In the genomic region with DNA sequence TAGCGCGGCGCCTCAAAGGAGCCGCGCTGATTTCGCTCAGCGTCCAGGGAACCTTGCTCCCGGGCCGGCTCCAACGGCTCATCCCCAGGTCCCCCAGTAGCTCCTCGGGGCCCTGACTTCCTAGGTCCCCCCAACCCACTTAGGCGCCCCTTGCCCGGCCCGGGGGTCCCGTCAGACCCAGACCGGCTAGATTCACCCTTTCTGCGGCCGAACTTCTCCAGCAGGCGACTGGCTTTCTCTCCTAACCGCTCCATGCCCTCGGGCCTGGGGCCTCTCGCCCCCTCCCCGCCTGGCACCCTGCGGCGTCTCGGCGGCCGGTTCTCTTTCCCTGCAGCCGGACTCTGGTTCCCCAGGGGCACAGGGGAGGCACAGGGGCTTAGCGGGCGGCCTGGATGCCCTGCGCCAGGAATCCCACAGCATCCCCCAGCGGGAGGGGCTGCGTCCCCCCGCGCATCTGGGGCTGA, we compare ENCODE assay signal across 8 cellular contexts. TPM values are rescaled to one million over a fixed set of nuclear protein-coding genes. Genes with fewer than 3 reads are reported as not detected.
DNase-seq lines count a peak whose midpoint lies in the region; ATAC-seq and TF ChIP-seq lines count a peak whose summit lies in the region.

No MANE protein-coding gene starts in this region.

- H3K9me2 ChIP-seq in hepatocyte (replicated peaks; ENCODE audit: insufficient read depth) (no peaks in the 10 kb centered on the region), OCI-LY7 (ENCODE audit: insufficient read depth, low read length) (no peaks in the 10 kb centered on the region)

- POLR2A ChIA-PET in OCI-LY7 (lab: Charles Lee) = no interaction called here

- no peaks in the 10 kb centered on the region for H4K20me1 ChIP-seq in hepatocyte (ENCODE audit: insufficient read depth, poor library complexity, severe bottlenecking)
- H4K20me1 ChIP-seq in OCI-LY7 (ENCODE audit: insufficient read depth, low read length) = no peaks in the 10 kb centered on the region

- ATAC-seq in HG03039 (IDR thresholded peaks at IDR 0.05; ENCODE audit: unreplicated experiment) (no peak), HG02642 (IDR thresholded peaks at IDR 0.05; ENCODE audit: poor library complexity, unreplicated experiment) (no peak)

- H3K27me3 ChIP-seq in H7 (ENCODE audit: control insufficient read depth, insufficient read depth, low read length) = peaks cover 15% of the 10 kb centered on the region
- H3K27me3 ChIP-seq in hepatocyte = no peaks in the 10 kb centered on the region

- H3K4me2 ChIP-seq in hepatocyte (peak overlapping the region; percentile 88), OCI-LY7 (ENCODE audit: low read length) (no peak overlapping the region)

- DNase-seq in H7 (peak; percentile 91), hepatocyte (ENCODE audit: low spot score) (no peak), NCI-H1930 (lab: John Stamatoyannopoulos, UW) (no peak), OCI-LY7 (ENCODE audit: low spot score) (no peak)

- peak overlapping the region; percentile 68 for H3K4me3 ChIP-seq in H7 (ENCODE audit: insufficient read depth, low read depth, low read length)
- H3K4me3 ChIP-seq in hepatocyte = peak overlapping the region; percentile 93
- peak overlapping the region; percentile 62 to 80 (median 63) for H3K4me3 ChIP-seq in skin epidermis
- H3K4me3 ChIP-seq in OCI-LY7 (ENCODE audit: low read depth, low read length, poor library complexity, severe bottlenecking) = no peak overlapping the region

- 2% methylated on average over 32 of the region's 36 CpGs for WGBS in hepatocyte (ENCODE audit: low lambda C conversion rate, missing lambda C conversion rate)

- intact Hi-C loops in OCI-LY7 (cut with micrococcal nuclease; ENCODE audit: unreplicated experiment) = no loop called here

- TF ChIP-seq CTCF in VCaP (conservative IDR thresholded peaks at IDR 0.05) = no peak
- no peak for TF ChIP-seq CTCF in hepatocyte (IDR thresholded peaks at IDR 0.05; ENCODE audit: poor library complexity)
- no peak for TF ChIP-seq CTCF in OCI-LY7 (conservative IDR thresholded peaks at IDR 0.05; ENCODE audit: low read length)

- H2AFZ ChIP-seq in hepatocyte (peak overlapping the region; percentile 43), OCI-LY7 (ENCODE audit: low read length) (no peak overlapping the region)

- H3K4me1 ChIP-seq in hepatocyte (ENCODE audit: insufficient read depth) (peaks cover 31% of the 10 kb centered on the region), OCI-LY7 (ENCODE audit: insufficient read depth, low read length, poor library complexity, severe bottlenecking) (peaks cover 6% of the 10 kb centered on the region)

- H3K9me3 ChIP-seq in hepatocyte (ENCODE audit: low read depth) = no peaks in the 10 kb centered on the region
- H3K9me3 ChIP-seq in OCI-LY7 (ENCODE audit: low read length) = no peaks in the 10 kb centered on the region

- CTCF ChIA-PET in OCI-LY7 (lab: Charles Lee; ENCODE audit: unreplicated experiment) = interaction anchor here (1.0 kb wide), 1 partner anchor 52 kb away, joined by 5 read pairs; no protein-coding TSS in a partner anchor

- BruUV-seq in OCI-LY7 (replicated peaks; lab: Mats Ljungman, UMichigan) = no TSS peak

- H3K27ac ChIP-seq in VCaP (peak overlapping the region; percentile 60; the same call in 1 of the 2 replicates), hepatocyte (peak overlapping the region; percentile 98), skin epidermis (peak overlapping the region; percentile 50 to 92 (median 85)), OCI-LY7 (ENCODE audit: low read depth, low read length, poor library complexity, severe bottlenecking) (no peak overlapping the region)

- H3K36me3 ChIP-seq in H7 (replicated peaks; ENCODE audit: control insufficient read depth, insufficient read depth, low read length) (peaks cover 2% of the 10 kb centered on the region), hepatocyte (replicated peaks; ENCODE audit: insufficient read depth, low read depth) (no peaks in the 10 kb centered on the region), OCI-LY7 (ENCODE audit: insufficient read depth, low read length) (peaks cover 10% of the 10 kb centered on the region; the same call in 1 of the 2 replicates)

- H3K79me2 ChIP-seq in hepatocyte = peaks cover 54% of the 10 kb centered on the region
- no peaks in the 10 kb centered on the region for H3K79me2 ChIP-seq in OCI-LY7 (ENCODE audit: insufficient read depth, low read depth, low read length)

RNA-seq across cellular contexts. Expression of a gene that starts 0.3 kb away (rescaled TPM):
- 27.0 and 27.5 TPM in 2 replicates for total RNA-seq in H7 (2014; rRNA removed; shearing (Covaris generic))
- total RNA-seq in hepatocyte (75.1 and 80.8 TPM in 2 replicates), OCI-LY7 (2022) (0.37 and 0.88 TPM in 2 replicates)
- polyA plus RNA-seq in hepatocyte = 36.2 and 43.2 TPM in 2 replicates
- total RNA-seq in OCI-LY7 (2014; rRNA removed; shearing (Covaris generic)) = 0.13 and 0.22 TPM in 2 replicates

RNA-seq across cellular contexts. Expression of a gene that starts 25.2 kb away (rescaled TPM):
- 96.5 and 104 TPM in 2 replicates for total RNA-seq in H7 (2014; rRNA removed; shearing (Covaris generic))
- total RNA-seq in hepatocyte = 34.8 and 46.4 TPM in 2 replicates
- 16.2 and 21.8 TPM in 2 replicates for polyA plus RNA-seq in hepatocyte
- 105 and 126 TPM in 2 replicates for total RNA-seq in OCI-LY7 (2014; rRNA removed; shearing (Covaris generic))
- 96.7 and 103 TPM in 2 replicates for total RNA-seq in OCI-LY7 (2022)

RNA-seq across cellular contexts. Expression of a gene that starts 27.9 kb away (rescaled TPM):
- 13.2 and 16.9 TPM in 2 replicates for total RNA-seq in H7 (2014; rRNA removed; shearing (Covaris generic))
- total RNA-seq in hepatocyte = 7.8 and 8.8 TPM in 2 replicates
- 5.7 and 6.5 TPM in 2 replicates for polyA plus RNA-seq in hepatocyte
- 13.8 and 17.9 TPM in 2 replicates for total RNA-seq in OCI-LY7 (2014; rRNA removed; shearing (Covaris generic))
- 15.2 and 17.4 TPM in 2 replicates for total RNA-seq in OCI-LY7 (2022)

RNA-seq across cellular contexts. Expression of a gene that starts 52.7 kb away (rescaled TPM):
- total RNA-seq in H7 (2014; rRNA removed; shearing (Covaris generic)) = 262 and 328 TPM in 2 replicates
- total RNA-seq in hepatocyte (171 and 190 TPM in 2 replicates), OCI-LY7 (2022) (85.5 and 122 TPM in 2 replicates)
- polyA plus RNA-seq in hepatocyte = 299 and 319 TPM in 2 replicates
- total RNA-seq in OCI-LY7 (2014; rRNA removed; shearing (Covaris generic)) = 111 and 133 TPM in 2 replicates

RNA-seq across cellular contexts. Expression of a gene that starts 52.9 kb away (rescaled TPM):
- total RNA-seq in H7 (2014; rRNA removed; shearing (Covaris generic)) = 86.7 and 114 TPM in 2 replicates
- total RNA-seq in hepatocyte = 38.9 and 52.2 TPM in 2 replicates
- polyA plus RNA-seq in hepatocyte = 54.1 and 72.3 TPM in 2 replicates
- 82.2 and 93.1 TPM in 2 replicates for total RNA-seq in OCI-LY7 (2014; rRNA removed; shearing (Covaris generic))
- total RNA-seq in OCI-LY7 (2022) = 124 and 135 TPM in 2 replicates

Comparison
In these comparisons a context has a peak if more than half of its experiments do, and no peak if none do; other contexts are left out.
1. RNA of a gene that starts 0.3 kb away (total RNA-seq): 75.1 to 80.8 TPM in hepatocyte and 27.0 to 27.5 TPM in H7; 0.13 to 0.88 TPM in OCI-LY7; every median in the first group is over 10 times any median in the second.